Comparison of ENCODE assay signal across 13 cellular contexts in genomic region chr12:108832208-108832607, GRCh38. TPM values are rescaled to one million over a fixed set of nuclear protein-coding genes. Genes with fewer than 3 reads are reported as not detected.
DNase-seq lines count a peak whose midpoint lies in the region; TF ChIP-seq lines count a peak whose summit lies in the region.
"Had no signal": no experiment of that assay in that cellular context is flagged by ENCODE, and none has a peak within 500 bp of the region (broad histone marks: within the 10 kb centered on the region; RNA-seq: fewer than 3 reads in every experiment).

No MANE protein-coding gene starts in this region.

- H3K36me3 ChIP-seq in Peyer's patch: no peaks in the 10 kb centered on the region
- peaks cover 0 to 64% (median 8%) of the 10 kb centered on the region in 3 donors for H3K36me3 ChIP-seq in esophagus squamous epithelium
- peaks cover 8% of the 10 kb centered on the region for H3K36me3 ChIP-seq in rectal smooth muscle tissue (ENCODE audit: control insufficient read depth, insufficient read depth, low read length)

- no peak for TF ChIP-seq POLR2A in Peyer's patch (IDR thresholded peaks at IDR 0.05)
- no peak for TF ChIP-seq POLR2A in esophagus squamous epithelium (IDR thresholded peaks at IDR 0.05)

- no peak for TF ChIP-seq CTCF in AG04450 (IDR thresholded peaks at IDR 0.05; ENCODE audit: low read depth, low read length)
- no peak for TF ChIP-seq CTCF in Peyer's patch (IDR thresholded peaks at IDR 0.05)
- no peak for TF ChIP-seq CTCF in esophagus squamous epithelium (IDR thresholded peaks at IDR 0.05)

- H3K27ac ChIP-seq in AG04450 (ENCODE audit: low read depth, low read length): peak overlapping the region; percentile 100
- H3K27ac ChIP-seq in Peyer's patch: peak overlapping the region; percentile 42 to 81 (median 63)
- H3K27ac ChIP-seq in esophagus squamous epithelium: peak overlapping the region; percentile 60 to 83 (median 73)
- H3K27ac ChIP-seq in rectal smooth muscle tissue (ENCODE audit: low read depth, low read length): peak overlapping the region; percentile 62

- H3K4me1 ChIP-seq in Peyer's patch (peaks cover 0 to 14% (median 7%) of the 10 kb centered on the region in 4 donors), esophagus squamous epithelium (peaks cover 38 to 73% (median 46%) of the 10 kb centered on the region in 3 donors), rectal smooth muscle tissue (ENCODE audit: control insufficient read depth, insufficient read depth, low read length) (peaks cover 25% of the 10 kb centered on the region)

- no peaks in the 10 kb centered on the region; the same call in 1 of the 2 replicates for H3K9me3 ChIP-seq in AG04450 (ENCODE audit: control insufficient read depth, insufficient read depth, low read length)
- no peaks in the 10 kb centered on the region for H3K9me3 ChIP-seq in Peyer's patch
- H3K9me3 ChIP-seq in esophagus squamous epithelium: no peaks in the 10 kb centered on the region

- POLR2A ChIA-PET in AG04450 (lab: Yijun Ruan, JAX): interaction anchor here (0.6 to 2.0 kb wide), 5 partner anchors 13 to 114 kb away, joined by 3 to 18 read pairs (median 5); no protein-coding TSS in a partner anchor
- POLR2A ChIA-PET in HEK293T (lab: Yijun Ruan, JAX): interaction anchor here (1.1 kb wide), 1 partner anchor 26 kb away, joined by 3 read pairs; no protein-coding TSS in a partner anchor

- CTCF ChIA-PET in AG04450 (lab: Charles Lee): interaction anchor here (0.8 to 1.7 kb wide), 5 partner anchors 12 to 163 kb away, joined by 3 to 8 read pairs (median 4); no protein-coding TSS in a partner anchor
- CTCF ChIA-PET in HEK293T (lab: Yijun Ruan, JAX): no interaction called here

- H3K27me3 ChIP-seq in AG04450 (ENCODE audit: control insufficient read depth, insufficient read depth, low read length): no peaks in the 10 kb centered on the region
- H3K27me3 ChIP-seq in Peyer's patch: no peaks in the 10 kb centered on the region
- H3K27me3 ChIP-seq in esophagus squamous epithelium: no peaks in the 10 kb centered on the region
- H3K27me3 ChIP-seq in rectal smooth muscle tissue (ENCODE audit: control insufficient read depth, insufficient read depth, low read length): no peaks in the 10 kb centered on the region

- WGBS in esophagus squamous epithelium, 2 donors: 68 to 79% methylated on average over 6 of the region's 6 CpGs

- H3K9ac ChIP-seq in rectal smooth muscle tissue (ENCODE audit: low read length): no peak overlapping the region

- no peak for DNase-seq in AG04450 (ENCODE audit: low read depth, low spot score)
- no peak for DNase-seq in Peyer's patch
- DNase-seq in esophagus squamous epithelium (lab: John Stamatoyannopoulos, UW): no peak
- no peak for DNase-seq in HEK293T (ENCODE audit: extremely low spot score)
- DNase-seq in stimulated activated naive CD4-positive, alpha-beta T cell treated with Interleukin-2 at 50 U/mL for 16 hours (lab: John Stamatoyannopoulos, UW): no peak
- no peak for DNase-seq in activated effector memory CD4-positive, alpha-beta T cell treated with anti-CD3 and anti-CD28 coated beads, Interleukin-2, amount 50 U/mL, for 16 hours
- DNase-seq in COR-L47 (lab: John Stamatoyannopoulos, UW): no peak
- DNase-seq: activated CD4-positive, alpha-beta T cell treated with anti-CD3 and anti-CD28 coated beads for 1 hour; amygdala; CD4-positive, alpha-beta memory T cell; NCI-H2107; SHP77 treated with DMSO at 0.1 percent for 48 hours had no signal

- H3K4me3 ChIP-seq in AG04450 (ENCODE audit: low read depth, low read length): no peak overlapping the region
- no peak overlapping the region for H3K4me3 ChIP-seq in Peyer's patch
- no peak overlapping the region for H3K4me3 ChIP-seq in esophagus squamous epithelium
- no peak overlapping the region for H3K4me3 ChIP-seq in rectal smooth muscle tissue (ENCODE audit: low read length)

- intact Hi-C loops in esophagus squamous epithelium (cut with DNase I): no loop called here

TF ChIP-seq in HEK293T, 16 proteins besides CTCF, POLR2A, EP300 and RAD21:
- TF ChIP-seq PKNOX1 (IDR thresholded peaks at IDR 0.05): no peak
- TF ChIP-seq FOXM1 (IDR thresholded peaks at IDR 0.05; ENCODE audit: borderline replicate concordance): no peak
- no peak for TF ChIP-seq SUZ12 (IDR thresholded peaks at IDR 0.05)
- no peak for TF ChIP-seq CTBP1 (IDR thresholded peaks at IDR 0.05; ENCODE audit: borderline replicate concordance)
- no peak for TF ChIP-seq ARNT (IDR thresholded peaks at IDR 0.05)

RNA-seq across cellular contexts. Expression of gene SSH1, which starts 25.2 kb away (rescaled TPM):
- polyA plus RNA-seq in AG04450 (2011; rRNA removed): 44.7 and 50.5 TPM in 2 replicates
- polyA minus RNA-seq in AG04450 (2011; rRNA and poly(A)+ RNA removed): 64.2 and 77.4 TPM in 2 replicates
- total RNA-seq in Peyer's patch (10 to 100 TPM; 11.6 to 35.5 (median 23.3) TPM), esophagus squamous epithelium (10 to 100 TPM; 10.1 to 25.5 (median 12.6) TPM)

RNA-seq across cellular contexts. Expression of gene DAO, which starts 47.7 kb away (rescaled TPM):
- not detected in 2 replicates for polyA plus RNA-seq in AG04450 (2011; rRNA removed)
- polyA minus RNA-seq in AG04450 (2011; rRNA and poly(A)+ RNA removed): not detected in 2 replicates
- total RNA-seq in Peyer's patch (1 to 10 TPM in 1 of 4 donors, not detected in 3; 1.2 TPM), esophagus squamous epithelium (not detected)
- total RNA-seq: CD4-positive, alpha-beta memory T cell had no signal
- polyA plus RNA-seq: CD4-positive, alpha-beta memory T cell had no signal
